9 cellular contexts compared by ENCODE assay signal in genomic region chr1:222167896-222168295, GRCh38.
"Had no signal": no experiment of that assay in that cellular context is flagged by ENCODE, and none has a peak within 500 bp of the region (broad histone marks: within the 10 kb centered on the region; RNA-seq: fewer than 3 reads in every experiment).

No MANE protein-coding gene starts in this region.

- H3K27me3 ChIP-seq: foreskin keratinocyte, stomach had no signal

- H3K4me3 ChIP-seq: stomach had no signal

- H3K36me3 ChIP-seq: stomach had no signal

- DNase-seq: activated CD4-positive, alpha-beta memory T cell treated with anti-CD3 and anti-CD28 coated beads, Interleukin-2, amount 10 ng/mL, durations not matched to agents 7 days and 5 days; activated CD4-positive, alpha-beta T cell treated with anti-CD3 and anti-CD28 coated beads for 36 hours; activated gamma-delta T cell; effector memory CD8-positive, alpha-beta T cell; head of caudate nucleus; stimulated activated CD4-positive, alpha-beta T cell treated with anti-CD3 and anti-CD28 coated beads, Interleukin-4, amount 100 ng/mL, for 4 hours; stomach; T-helper 9 cell had no signal

- ATAC-seq: effector memory CD8-positive, alpha-beta T cell had no signal

- H3K4me1 ChIP-seq: stomach had no signal
